ENCODE assay signal across 20 cellular contexts in genomic region chr4:79996950-79997349, GRCh38.
"Had no signal": no experiment of that assay in that cellular context is flagged by ENCODE, and none has a peak within 500 bp of the region (broad histone marks: within the 10 kb centered on the region; RNA-seq: fewer than 3 reads in every experiment).

No MANE protein-coding gene starts in this region.

- ATAC-seq: activated CD8-positive, alpha-beta T cell treated with anti-CD3 and anti-CD28 coated beads for 36 hours; Panc1; Right ventricle myocardium inferior; T-cell had no signal

- H3K9me3 Mint-ChIP-seq: T-cell had no signal

- H3K4me3 Mint-ChIP-seq: activated CD8-positive, alpha-beta T cell treated with anti-CD3 and anti-CD28 coated beads for 36 hours; activated naive CD4-positive, alpha-beta T cell treated with anti-CD3 and anti-CD28 coated beads, Interleukin-2, amount 10 ng/mL, durations not matched to agents 7 days and 5 days; activated T-helper 1 cell treated with anti-CD3 and anti-CD28 coated beads, Interleukin-12 subunit alpha, Interleukin-12 subunit beta, Interleukin-2, Interleukin-4 antibody, amounts not matched to agents 30 ng/mL and 10 ng/mL and 1 ng/mL, durations not matched to agents 14 hours and 24 hours and 36 hours; T-cell had no signal

- H3K27me3 Mint-ChIP-seq: activated CD8-positive, alpha-beta T cell treated with anti-CD3 and anti-CD28 coated beads for 36 hours; activated naive CD4-positive, alpha-beta T cell treated with anti-CD3 and anti-CD28 coated beads, Interleukin-2, amount 10 ng/mL, durations not matched to agents 7 days and 5 days; T-cell had no signal

- H3K27ac Mint-ChIP-seq: activated CD8-positive, alpha-beta T cell treated with anti-CD3 and anti-CD28 coated beads for 36 hours; activated naive CD4-positive, alpha-beta T cell treated with anti-CD3 and anti-CD28 coated beads, Interleukin-2, amount 10 ng/mL, durations not matched to agents 7 days and 5 days; activated T-helper 1 cell treated with anti-CD3 and anti-CD28 coated beads, Interleukin-12 subunit alpha, Interleukin-12 subunit beta, Interleukin-2, Interleukin-4 antibody, amounts not matched to agents 30 ng/mL and 10 ng/mL and 1 ng/mL, durations not matched to agents 14 hours and 24 hours and 36 hours; T-cell had no signal

- H3K9me3 ChIP-seq: MG63 had no signal

- DNase-seq: activated CD4-positive, CD25-positive, alpha-beta regulatory T cell; activated CD8-positive, alpha-beta memory T cell treated with anti-CD3 and anti-CD28 coated beads, Interleukin-2, amount 50 U/mL, for 4 hours; activated CD8-positive, alpha-beta T cell treated with anti-CD3 and anti-CD28 coated beads for 36 hours; activated effector memory CD4-positive, alpha-beta T cell treated with anti-CD3 and anti-CD28 coated beads, Interleukin-2, amount 50 U/mL, for 16 hours; activated naive CD4-positive, alpha-beta T cell treated with anti-CD3 and anti-CD28 coated beads, Interleukin-2, amount 10 ng/mL, durations not matched to agents 7 days and 5 days; aorta; central memory CD4-positive, alpha-beta T cell; MG63; MV-4-11; NCI-H1092 treated with DMSO at 0.1 percent for 48 hours; NCI-H1417 treated with DMSO at 0.1 percent for 48 hours; NCI-H1694 treated with DMSO at 0.1 percent for 48 hours; NCI-H2081 treated with DMSO at 0.1 percent for 48 hours; NCI-H526; NCI-H774; RPMI8226; T-cell had no signal
